ENCODE assay signal across 1 cellular context in the genomic region with DNA sequence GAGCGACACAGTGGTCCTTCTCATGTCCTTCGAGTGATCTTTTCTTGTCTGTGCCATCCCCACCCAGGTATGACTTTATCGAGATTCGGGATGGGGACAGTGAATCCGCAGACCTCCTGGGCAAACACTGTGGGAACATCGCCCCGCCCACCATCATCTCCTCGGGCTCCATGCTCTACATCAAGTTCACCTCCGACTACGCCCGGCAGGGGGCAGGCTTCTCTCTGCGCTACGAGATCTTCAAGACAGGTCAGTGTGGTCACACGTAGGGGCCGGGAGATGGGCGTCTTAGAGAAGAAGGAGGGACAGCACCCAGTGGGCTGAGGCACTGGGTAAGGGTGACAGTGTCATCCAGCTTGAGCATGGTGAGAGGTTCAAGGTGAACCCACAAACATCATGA.
TF ChIP-seq lines count a peak whose summit lies in the region.

No MANE protein-coding gene starts in this region.

TF ChIP-seq in liver, 16 proteins besides CTCF, POLR2A, EP300 and RAD21 (continued from another document):
- TF ChIP-seq, protein P1, sequence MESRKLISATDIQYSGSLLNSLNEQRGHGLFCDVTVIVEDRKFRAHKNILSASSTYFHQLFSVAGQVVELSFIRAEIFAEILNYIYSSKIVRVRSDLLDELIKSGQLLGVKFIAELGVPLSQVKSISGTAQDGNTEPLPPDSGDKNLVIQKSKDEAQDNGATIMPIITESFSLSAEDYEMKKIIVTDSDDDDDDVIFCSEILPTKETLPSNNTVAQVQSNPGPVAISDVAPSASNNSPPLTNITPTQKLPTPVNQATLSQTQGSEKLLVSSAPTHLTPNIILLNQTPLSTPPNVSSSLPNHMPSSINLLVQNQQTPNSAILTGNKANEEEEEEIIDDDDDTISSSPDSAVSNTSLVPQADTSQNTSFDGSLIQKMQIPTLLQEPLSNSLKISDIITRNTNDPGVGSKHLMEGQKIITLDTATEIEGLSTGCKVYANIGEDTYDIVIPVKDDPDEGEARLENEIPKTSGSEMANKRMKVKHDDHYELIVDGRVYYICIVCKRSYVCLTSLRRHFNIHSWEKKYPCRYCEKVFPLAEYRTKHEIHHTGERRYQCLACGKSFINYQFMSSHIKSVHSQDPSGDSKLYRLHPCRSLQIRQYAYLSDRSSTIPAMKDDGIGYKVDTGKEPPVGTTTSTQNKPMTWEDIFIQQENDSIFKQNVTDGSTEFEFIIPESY (IDR thresholded peaks at IDR 0.05): no peak
- TF ChIP-seq, protein P2, sequence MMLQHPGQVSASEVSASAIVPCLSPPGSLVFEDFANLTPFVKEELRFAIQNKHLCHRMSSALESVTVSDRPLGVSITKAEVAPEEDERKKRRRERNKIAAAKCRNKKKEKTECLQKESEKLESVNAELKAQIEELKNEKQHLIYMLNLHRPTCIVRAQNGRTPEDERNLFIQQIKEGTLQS (IDR thresholded peaks at IDR 0.05): no peak
